ENCODE assay signal across 1 cellular context in genomic region chr9:104788251-104788650, GRCh38.
TF ChIP-seq lines count a peak whose summit lies in the region.

No MANE protein-coding gene starts in this region.

TF ChIP-seq in HepG2, 621 proteins besides CTCF, POLR2A, EP300 and RAD21:
- TF ChIP-seq PRMT3 (CRISPR knock-in tag; IDR thresholded peaks at IDR 0.05; ENCODE audit: borderline replicate concordance, low read depth) (no peak), ZNF614 (CRISPR knock-in tag; IDR thresholded peaks at IDR 0.05; ENCODE audit: borderline replicate concordance) (no peak), SNAPC2 (CRISPR knock-in tag; IDR thresholded peaks at IDR 0.05) (no peak), ZNF160 (CRISPR knock-in tag; IDR thresholded peaks at IDR 0.05) (no peak), RARG (CRISPR knock-in tag; IDR thresholded peaks at IDR 0.05; ENCODE audit: low read depth) (no peak), SCMH1 (CRISPR knock-in tag; IDR thresholded peaks at IDR 0.05; ENCODE audit: borderline replicate concordance) (no peak), ONECUT2 (CRISPR knock-in tag; IDR thresholded peaks at IDR 0.05) (no peak), ZBTB7B (CRISPR knock-in tag; IDR thresholded peaks at IDR 0.05) (no peak), ZNF761 (CRISPR knock-in tag; conservative IDR thresholded peaks at IDR 0.05) (no peak)
- TF ChIP-seq, protein P1, sequence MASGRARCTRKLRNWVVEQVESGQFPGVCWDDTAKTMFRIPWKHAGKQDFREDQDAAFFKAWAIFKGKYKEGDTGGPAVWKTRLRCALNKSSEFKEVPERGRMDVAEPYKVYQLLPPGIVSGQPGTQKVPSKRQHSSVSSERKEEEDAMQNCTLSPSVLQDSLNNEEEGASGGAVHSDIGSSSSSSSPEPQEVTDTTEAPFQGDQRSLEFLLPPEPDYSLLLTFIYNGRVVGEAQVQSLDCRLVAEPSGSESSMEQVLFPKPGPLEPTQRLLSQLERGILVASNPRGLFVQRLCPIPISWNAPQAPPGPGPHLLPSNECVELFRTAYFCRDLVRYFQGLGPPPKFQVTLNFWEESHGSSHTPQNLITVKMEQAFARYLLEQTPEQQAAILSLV (CRISPR knock-in tag; IDR thresholded peaks at IDR 0.05; ENCODE audit: borderline replicate concordance), result no peak
